Comparison of ENCODE assay signal across 20 cellular contexts in the genomic region with DNA sequence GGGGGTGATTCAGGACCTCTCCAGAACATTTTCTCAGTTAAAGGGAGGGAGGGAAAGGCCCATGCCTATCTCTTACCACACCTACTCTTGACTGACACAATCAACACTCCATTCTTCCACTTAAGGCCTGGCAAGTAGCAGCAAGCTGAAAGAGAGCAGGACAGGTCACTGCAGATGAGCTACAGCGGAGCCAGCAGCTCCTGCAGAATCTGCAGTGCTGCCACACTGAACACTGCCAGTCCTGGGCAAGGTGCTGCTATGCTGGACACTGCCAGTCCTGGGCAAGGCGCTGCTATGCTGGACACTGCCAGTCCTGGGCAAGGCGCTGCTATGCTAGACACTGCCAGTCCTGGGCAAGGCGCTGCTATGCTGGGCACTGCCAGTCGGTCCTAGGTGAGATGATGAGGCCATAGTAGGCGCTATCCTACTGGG.
DNase-seq lines count a peak whose midpoint lies in the region; ATAC-seq, FAIRE-seq and TF ChIP-seq lines count a peak whose summit lies in the region.
"Had no signal": no experiment of that assay in that cellular context is flagged by ENCODE, and none has a peak within 500 bp of the region (broad histone marks: within the 10 kb centered on the region; RNA-seq: fewer than 3 reads in every experiment).

No MANE protein-coding gene starts in this region.

- CTCF ChIA-PET in Panc1 (lab: Charles Lee): interaction anchor here (1.2 kb wide), 1 partner anchor 16 kb away, joined by 14 read pairs; no protein-coding TSS in a partner anchor

- 80% methylated on average over 6 of the region's 6 CpGs; no CpG with 5 or more reads in 1 of the 2 donors for WGBS in transverse colon (ENCODE audit: low coverage in 1 of 2), 2 donors
- WGBS in spleen, 5 donors: 75 to 94% (median 90%) methylated on average over 5 to 6 of the region's 6 CpGs

- no peak for TF ChIP-seq CTCF in Panc1 (IDR thresholded peaks at IDR 0.05)
- no peak for TF ChIP-seq CTCF in bronchial epithelial cell (IDR thresholded peaks at IDR 0.05; ENCODE audit: insufficient read depth, low read length, severe bottlenecking)
- TF ChIP-seq CTCF in left lung (IDR thresholded peaks at IDR 0.05): no peak
- no peak for TF ChIP-seq CTCF in transverse colon (IDR thresholded peaks at IDR 0.05)
- TF ChIP-seq CTCF in spleen (IDR thresholded peaks at IDR 0.05 in 8 of 11, conservative IDR thresholded peaks at IDR 0.05 in 3 of 11): no peak

- H3K4me1 ChIP-seq in Panc1 (ENCODE audit: control insufficient read depth, insufficient read depth, low read length): no peaks in the 10 kb centered on the region
- no peaks in the 10 kb centered on the region for H3K4me1 ChIP-seq in left lung
- peaks cover 0 to 26% (median 14%) of the 10 kb centered on the region in 4 donors for H3K4me1 ChIP-seq in transverse colon
- H3K4me1 ChIP-seq in spleen: no peaks in the 10 kb centered on the region
- H3K4me1 ChIP-seq: SJCRH30 had no signal

- peak; percentile 91 for FAIRE-seq in bronchial epithelial cell (lab: Jason Lieb, UNC)
- FAIRE-seq: GM18507, H1 had no signal

- POLR2A ChIA-PET in Panc1 (lab: Charles Lee): no interaction called here

- intact Hi-C loops in Panc1 (cut with micrococcal nuclease; ENCODE audit: unreplicated experiment): no loop called here
- intact Hi-C loops in left lung (cut with DNase I): no loop called here
- intact Hi-C loops in transverse colon (cut with DNase I; ENCODE audit: low total_unique reads): no loop called here
- intact Hi-C loops in spleen (cut with DNase I; ENCODE audit: low total_unique reads): no loop called here

- TF ChIP-seq POLR2A in transverse colon (IDR thresholded peaks at IDR 0.05) (no peak), spleen (IDR thresholded peaks at IDR 0.05) (no peak)

- DNase-seq in Panc1 (ENCODE audit: low read depth, low spot score): no peak
- peak; percentile 91 for DNase-seq in bronchial epithelial cell (ENCODE audit: low read depth)
- DNase-seq in left lung: peak in 1 of 2 donors; percentile 34
- DNase-seq in transverse colon: no peak
- DNase-seq in spleen: no peak
- no peak for DNase-seq in HT-29 (ENCODE audit: low spot score)
- DNase-seq in CD1c-positive myeloid dendritic cell (ENCODE audit: extremely low spot score): no peak
- DNase-seq: activated naive CD8-positive, alpha-beta T cell treated with anti-CD3 and anti-CD28 coated beads, Interleukin-2, amount 10 ng/mL, durations not matched to agents 7 days and 5 days; COR-L47; esophagus squamous epithelium; immature natural killer cell; mesendoderm; NCI-H187; NCI-H510A; nephron progenitor cell; SJCRH30; stimulated activated naive CD8-positive, alpha-beta T cell treated with anti-CD3 and anti-CD28 coated beads, Interleukin-15, Interleukin-2, amounts not matched to agents 100 U/mL and 50 U/mL, for 24 hours had no signal

- H3K27me3 ChIP-seq in Panc1 (ENCODE audit: control insufficient read depth, insufficient read depth, low read length): no peaks in the 10 kb centered on the region
- no peaks in the 10 kb centered on the region for H3K27me3 ChIP-seq in bronchial epithelial cell (ENCODE audit: control insufficient read depth, insufficient read depth, low read length)
- H3K27me3 ChIP-seq in left lung: no peaks in the 10 kb centered on the region
- no peaks in the 10 kb centered on the region for H3K27me3 ChIP-seq in transverse colon
- H3K27me3 ChIP-seq in spleen (replicated peaks in 1 of 7): no peaks in the 10 kb centered on the region
- H3K27me3 ChIP-seq: esophagus squamous epithelium, SJCRH30 had no signal

- TF ChIP-seq EP300 in transverse colon (IDR thresholded peaks at IDR 0.05; ENCODE audit: low read depth): no peak

- ATAC-seq in Panc1 (peak; percentile 28; the same call in 1 of the 2 replicates), left lung (peak; percentile 82)
- ATAC-seq: activated CD4-positive, CD25-positive, alpha-beta regulatory T cell treated with anti-CD3 and anti-CD28 coated beads, Interleukin-2, amount 50 U/mL, for 24 hours; stimulated activated naive CD8-positive, alpha-beta T cell treated with anti-CD3 and anti-CD28 coated beads, Interleukin-15, Interleukin-2, amounts not matched to agents 100 U/mL and 50 U/mL, for 24 hours had no signal

- in situ Hi-C loops in Panc1 (cut with HindIII; ENCODE audit: low pct_unique_long_range_greater_than_20kb, low sequenced_read_pairs) (no loop called here), transverse colon (cut with MboI; ENCODE audit: low pct_ligation_motif_present in 1 of 4, low pct_unique_long_range_greater_than_20kb in 1 of 4, low sequenced_read_pairs in 3 of 4) (no loop called here)

- H3K9me3 ChIP-seq in Panc1 (ENCODE audit: control insufficient read depth, insufficient read depth, low read depth, low read length) (no peaks in the 10 kb centered on the region), left lung (no peaks in the 10 kb centered on the region), transverse colon (no peaks in the 10 kb centered on the region), spleen (no peaks in the 10 kb centered on the region)
- H3K9me3 ChIP-seq: esophagus squamous epithelium, SJCRH30 had no signal

- no TSS peak for BruUV-seq in Panc1 (replicated peaks; lab: Mats Ljungman, UMichigan)

- no peak overlapping the region for H3K27ac ChIP-seq in Panc1 (ENCODE audit: low read length)
- peak overlapping the region; percentile 15 to 55 for H3K27ac ChIP-seq in left lung
- H3K27ac ChIP-seq in transverse colon: peak overlapping the region; percentile 5 to 52 (median 46)
- peak overlapping the region in 1 of 8 donors; percentile 21 for H3K27ac ChIP-seq in spleen
- H3K27ac ChIP-seq: esophagus squamous epithelium, SJCRH30 had no signal

- H3K36me3 ChIP-seq in Panc1 (ENCODE audit: control insufficient read depth, insufficient read depth, low read length): no peaks in the 10 kb centered on the region
- no peaks in the 10 kb centered on the region for H3K36me3 ChIP-seq in bronchial epithelial cell (ENCODE audit: control insufficient read depth, insufficient read depth, low read length)
- H3K36me3 ChIP-seq in left lung: no peaks in the 10 kb centered on the region
- no peaks in the 10 kb centered on the region for H3K36me3 ChIP-seq in transverse colon
- no peaks in the 10 kb centered on the region for H3K36me3 ChIP-seq in spleen
- H3K36me3 ChIP-seq: esophagus squamous epithelium, SJCRH30 had no signal

- H3K4me3 ChIP-seq in Panc1 (ENCODE audit: low read depth in 2 of 2, low read length in 2 of 2) (no peak overlapping the region), bronchial epithelial cell (ENCODE audit: low read depth, low read length) (no peak overlapping the region), left lung (no peak overlapping the region), transverse colon (no peak overlapping the region), spleen (no peak overlapping the region)
- H3K4me3 ChIP-seq: esophagus squamous epithelium, SJCRH30 had no signal
